ENCODE assay signal across 8 cellular contexts in the genomic region with DNA sequence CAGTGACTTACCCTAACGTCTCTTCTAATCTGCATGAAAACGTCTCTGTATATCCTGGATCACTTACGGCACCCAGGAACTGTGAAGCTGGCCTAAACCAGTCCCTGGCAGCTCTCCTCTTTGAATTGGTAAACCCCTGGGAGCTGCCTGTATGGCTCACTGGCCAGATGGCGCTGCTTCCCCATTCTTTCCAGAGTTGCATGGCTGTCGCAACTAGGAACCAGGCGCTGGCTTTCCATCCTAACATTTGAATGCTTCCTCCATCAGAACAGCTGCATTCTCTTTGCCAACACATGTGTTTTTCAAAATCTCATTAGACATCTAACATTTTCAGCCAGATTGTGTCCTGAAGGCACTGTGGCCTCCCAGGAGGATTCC. TPM values are rescaled to one million over a fixed set of nuclear protein-coding genes. Genes with fewer than 3 reads are reported as not detected.
A peak's percentile ranks its signal among the peaks of the same experiment; 100 is the strongest.
DNase-seq lines count a peak whose midpoint lies in the region; ATAC-seq lines count a peak whose summit lies in the region.

No MANE protein-coding gene starts in this region.

- no peak overlapping the region for H3K27ac Mint-ChIP-seq in activated CD4-positive, alpha-beta T cell treated with anti-CD3 and anti-CD28 coated beads for 36 hours
- H3K27ac Mint-ChIP-seq in naive thymus-derived CD8-positive, alpha-beta T cell: no peak overlapping the region

- H3K36me3 ChIP-seq in adipocyte (ENCODE audit: control insufficient read depth, insufficient read depth, low read length, severe bottlenecking) (peaks cover 15% of the 10 kb centered on the region), mesendoderm (ENCODE audit: control insufficient read depth, insufficient read depth, low read length) (no peaks in the 10 kb centered on the region)

- no peaks in the 10 kb centered on the region for H3K36me3 Mint-ChIP-seq in activated CD4-positive, alpha-beta T cell treated with anti-CD3 and anti-CD28 coated beads for 36 hours (ENCODE audit: low read depth)
- no peaks in the 10 kb centered on the region for H3K36me3 Mint-ChIP-seq in naive thymus-derived CD8-positive, alpha-beta T cell

- no peak overlapping the region for H3K27ac ChIP-seq in mesendoderm (ENCODE audit: low read depth, low read length)

- H3K4ac ChIP-seq in mesendoderm (ENCODE audit: low read depth, low read length): no peak overlapping the region

- H3K56ac ChIP-seq in mesendoderm (ENCODE audit: low read length): no peak overlapping the region

- no peaks in the 10 kb centered on the region for H3K79me2 ChIP-seq in mesendoderm (ENCODE audit: control insufficient read depth, insufficient read depth, low read length)

- H2BK5ac ChIP-seq in mesendoderm (ENCODE audit: low read length): no peak overlapping the region

- ATAC-seq in GM21717 (IDR thresholded peaks at IDR 0.05; ENCODE audit: unreplicated experiment): peak; percentile 15
- ATAC-seq in activated CD4-positive, alpha-beta T cell treated with anti-CD3 and anti-CD28 coated beads for 36 hours: no peak
- ATAC-seq in naive thymus-derived CD8-positive, alpha-beta T cell: no peak

- no peak overlapping the region for H2BK15ac ChIP-seq in mesendoderm (replicated peaks; ENCODE audit: low read depth)

- CTCF ChIA-PET in activated CD4-positive, alpha-beta T cell treated with anti-CD3 and anti-CD28 coated beads for 36 hours (lab: Charles Lee): interaction anchor here (0.6 to 1.7 kb wide), 2 partner anchors 11 to 301 kb away, joined by 4 to 5 read pairs; no protein-coding TSS in a partner anchor

- no peak overlapping the region for H4K5ac ChIP-seq in mesendoderm (ENCODE audit: low read length)

- no peak overlapping the region for H3K4me3 Mint-ChIP-seq in activated CD4-positive, alpha-beta T cell treated with anti-CD3 and anti-CD28 coated beads for 36 hours
- no peak overlapping the region for H3K4me3 Mint-ChIP-seq in naive thymus-derived CD8-positive, alpha-beta T cell

- H3K9me3 Mint-ChIP-seq in activated CD4-positive, alpha-beta T cell treated with anti-CD3 and anti-CD28 coated beads for 36 hours (ENCODE audit: low read depth): no peaks in the 10 kb centered on the region
- H3K9me3 Mint-ChIP-seq in naive thymus-derived CD8-positive, alpha-beta T cell: no peaks in the 10 kb centered on the region

- H3K18ac ChIP-seq in mesendoderm (ENCODE audit: low read length): no peak overlapping the region

- no peaks in the 10 kb centered on the region for H3K9me3 ChIP-seq in adipocyte (ENCODE audit: control insufficient read depth, low read length)

- peaks cover 16% of the 10 kb centered on the region for H3K4me1 ChIP-seq in adipocyte (ENCODE audit: control insufficient read depth, insufficient read depth, low read length)
- H3K4me1 ChIP-seq in mesendoderm (ENCODE audit: control insufficient read depth, low read depth, low read length): no peaks in the 10 kb centered on the region

- peak; percentile 68 for DNase-seq in COLO668 (lab: John Stamatoyannopoulos, UW; ENCODE audit: unreplicated experiment)
- DNase-seq in NCI-H1105 treated with DMSO at 0.1 percent for 48 hours (lab: John Stamatoyannopoulos, UW): peak; percentile 65
- peak; percentile 52 for DNase-seq in adipocyte (ENCODE audit: low read depth)
- peak; percentile 69 for DNase-seq in mesendoderm
- no peak for DNase-seq in activated CD4-positive, alpha-beta T cell treated with anti-CD3 and anti-CD28 coated beads for 36 hours
- no peak for DNase-seq in activated CD4-positive, alpha-beta T cell treated with anti-CD3 and anti-CD28 coated beads for 4 hours
- DNase-seq in naive thymus-derived CD8-positive, alpha-beta T cell: no peak

- H3K4me3 ChIP-seq in adipocyte (ENCODE audit: low read length) (no peak overlapping the region), mesendoderm (ENCODE audit: low read length) (no peak overlapping the region)

- no peak overlapping the region for H2BK120ac ChIP-seq in mesendoderm (ENCODE audit: low read depth, low read length)

- H3K4me1 Mint-ChIP-seq in activated CD4-positive, alpha-beta T cell treated with anti-CD3 and anti-CD28 coated beads for 36 hours: no peaks in the 10 kb centered on the region
- H3K4me1 Mint-ChIP-seq in naive thymus-derived CD8-positive, alpha-beta T cell: peaks cover 0 to 47% (median 0%) of the 10 kb centered on the region in 4 donors

- no CpG with 5 or more reads among the region's 6 CpGs for WGBS in mesendoderm (ENCODE audit: extremely low coverage, insufficient coverage, low lambda C conversion rate)

- H3K79me1 ChIP-seq in mesendoderm (ENCODE audit: low read length): no peaks in the 10 kb centered on the region

- peaks cover 3% of the 10 kb centered on the region for H3K27me3 Mint-ChIP-seq in activated CD4-positive, alpha-beta T cell treated with anti-CD3 and anti-CD28 coated beads for 36 hours
- peaks cover 0 to 15% (median 2%) of the 10 kb centered on the region in 5 donors for H3K27me3 Mint-ChIP-seq in naive thymus-derived CD8-positive, alpha-beta T cell

- no peak overlapping the region for H3K9ac ChIP-seq in adipocyte (ENCODE audit: low read length)
- no peak overlapping the region for H3K9ac ChIP-seq in mesendoderm (ENCODE audit: low read length)

- no peak overlapping the region for H4K8ac ChIP-seq in mesendoderm (ENCODE audit: low read depth, low read length)

- POLR2A ChIA-PET in activated CD4-positive, alpha-beta T cell treated with anti-CD3 and anti-CD28 coated beads for 36 hours (lab: Charles Lee): no interaction called here
- POLR2A ChIA-PET in naive thymus-derived CD8-positive, alpha-beta T cell (lab: Charles Lee): no interaction called here

- no peak overlapping the region for H2AK5ac ChIP-seq in mesendoderm (ENCODE audit: low read length)

- intact Hi-C loops in activated CD4-positive, alpha-beta T cell treated with anti-CD3 and anti-CD28 coated beads for 36 hours (cut with DNase I, micrococcal nuclease): no loop called here

- no peak overlapping the region for H3K4me2 ChIP-seq in mesendoderm (ENCODE audit: low read length)

- H3K27me3 ChIP-seq in adipocyte (replicated peaks; ENCODE audit: control insufficient read depth, insufficient read depth, low read length) (no peaks in the 10 kb centered on the region), mesendoderm (ENCODE audit: insufficient read depth, low read length, poor library complexity) (no peaks in the 10 kb centered on the region)

- H3K23ac ChIP-seq in mesendoderm (ENCODE audit: low read length): no peak overlapping the region

RNA-seq across cellular contexts. Expression of gene PCA3, which starts 8.0 kb away (rescaled TPM):
- polyA plus RNA-seq in mesendoderm (2013, experiment 1 of 2): not detected
- not detected for polyA plus RNA-seq in mesendoderm (2013, experiment 2 of 2)
- total RNA-seq in activated CD4-positive, alpha-beta T cell treated with anti-CD3 and anti-CD28 coated beads for 36 hours: not detected
- total RNA-seq in naive thymus-derived CD8-positive, alpha-beta T cell: not detected
- polyA plus RNA-seq in naive thymus-derived CD8-positive, alpha-beta T cell: not detected

Comparison
In these comparisons a context has a peak if more than half of its experiments do, and no peak if none do; other contexts are left out.
1. DNase-seq: peak in COLO668 (single experiment), NCI-H1105 treated with DMSO at 0.1 percent for 48 hours (single experiment), adipocyte (single experiment) and mesendoderm (single experiment); none in activated CD4-positive, alpha-beta T cell treated with anti-CD3 and anti-CD28 coated beads for 36 hours (single experiment), activated CD4-positive, alpha-beta T cell treated with anti-CD3 and anti-CD28 coated beads for 4 hours (0 of 2) and naive thymus-derived CD8-positive, alpha-beta T cell (0 of 10).